7 cellular contexts compared by ENCODE assay signal in genomic region chr21:25733859-25734653, GRCh38. TPM values are rescaled to one million over a fixed set of nuclear protein-coding genes. Genes with fewer than 3 reads are reported as not detected.
A peak's percentile ranks its signal among the peaks of the same experiment; 100 is the strongest.
DNase-seq lines count a peak whose midpoint lies in the region; ATAC-seq and TF ChIP-seq lines count a peak whose summit lies in the region.

No MANE protein-coding gene starts in this region.

- peak; percentile 1 for ATAC-seq in GM21786 (IDR thresholded peaks at IDR 0.05; ENCODE audit: unreplicated experiment)
- ATAC-seq in aorta (ENCODE audit: low FRiP score) = peak; percentile 11

- 3 to 4% methylated on average over 30 of the region's 30 CpGs for WGBS in aorta, 2 donors

- H3K4me3 ChIP-seq in GM12865 (ENCODE audit: low read depth, low read length) = peak overlapping the region; percentile 79
- peak overlapping the region; percentile 84 for H3K4me3 ChIP-seq in MG63
- H3K4me3 ChIP-seq in fibroblast of lung (replicated peaks in 1 of 4; ENCODE audit: control extremely low read depth in 1 of 4, insufficient read depth in 1 of 4, low read depth in 3 of 4, low read length in 4 of 4) = peak overlapping the region; percentile 63 to 99 (median 98)
- H3K4me3 ChIP-seq in aorta (ENCODE audit: low read length in 2 of 2) = peak overlapping the region; percentile 91 to 92

- H3K4me1 ChIP-seq in fibroblast of lung (ENCODE audit: control insufficient read depth, extremely low read depth, insufficient read depth, low read length) (peaks cover 3% of the 10 kb centered on the region), aorta (ENCODE audit: control insufficient read depth in 1 of 2, insufficient read depth in 2 of 2, low read length in 2 of 2) (no peaks in the 10 kb centered on the region)

- no peaks in the 10 kb centered on the region for H3K9me3 Mint-ChIP-seq in nephron progenitor cell

- peak overlapping the region; percentile 99 for H3K4me3 Mint-ChIP-seq in nephron progenitor cell

- H3K9me3 ChIP-seq in MG63 (no peaks in the 10 kb centered on the region), fibroblast of lung (ENCODE audit: control insufficient read depth, insufficient read depth, low read depth, low read length) (no peaks in the 10 kb centered on the region), aorta (ENCODE audit: control insufficient read depth, low read length) (no peaks in the 10 kb centered on the region)

- peaks cover 25% of the 10 kb centered on the region for H3K36me3 Mint-ChIP-seq in nephron progenitor cell (ENCODE audit: low read depth)

- peak overlapping the region; percentile 99 for H3K27ac ChIP-seq in fibroblast of lung (ENCODE audit: insufficient read depth, low read length)
- peak overlapping the region; percentile 15 to 68 for H3K27ac ChIP-seq in aorta (ENCODE audit: low read depth in 1 of 2, low read length in 2 of 2)

- peak; percentile 45 for DNase-seq in GM12865 (ENCODE audit: low read depth)
- DNase-seq in MG63 = peak; percentile 16
- peak; percentile 9 for DNase-seq in activated T-cell treated with anti-CD3 and anti-CD28 coated beads for 4 hours
- DNase-seq in fibroblast of lung (ENCODE audit: low read depth in 2 of 2) = peak; percentile 39 to 48
- peak; percentile 46 for DNase-seq in nephron progenitor cell
- DNase-seq in aorta = peak in 1 of 2 donors; percentile 80

- peaks cover 36% of the 10 kb centered on the region for H3K4me1 Mint-ChIP-seq in nephron progenitor cell

- H4K20me1 ChIP-seq in fibroblast of lung (ENCODE audit: control insufficient read depth, extremely low read depth, insufficient read depth, low read length) = no peaks in the 10 kb centered on the region

- H3K79me2 ChIP-seq in fibroblast of lung (ENCODE audit: control insufficient read depth, insufficient read depth, low read length) = peaks cover 61% of the 10 kb centered on the region

- peak overlapping the region; percentile 100 for H3K27ac Mint-ChIP-seq in nephron progenitor cell

- H3K36me3 ChIP-seq in MG63 (peaks cover 27% of the 10 kb centered on the region), fibroblast of lung (ENCODE audit: control insufficient read depth, insufficient read depth, low read length) (no peaks in the 10 kb centered on the region), aorta (ENCODE audit: control insufficient read depth in 1 of 2, insufficient read depth in 2 of 2, low read length in 1 of 2) (no peaks in the 10 kb centered on the region)

- H2AFZ ChIP-seq in fibroblast of lung (ENCODE audit: low read length) = peak overlapping the region; percentile 48

- no peaks in the 10 kb centered on the region for H3K27me3 ChIP-seq in MG63
- H3K27me3 ChIP-seq in fibroblast of lung (ENCODE audit: control insufficient read depth, insufficient read depth, low read length) = no peaks in the 10 kb centered on the region
- no peaks in the 10 kb centered on the region for H3K27me3 ChIP-seq in aorta (ENCODE audit: control insufficient read depth in 1 of 2, insufficient read depth in 2 of 2, low read length in 1 of 2)

- TF ChIP-seq CTCF in GM12865 (IDR thresholded peaks at IDR 0.05; ENCODE audit: insufficient read depth, low read depth, low read length, missing control alignments) (no peak), fibroblast of lung (conservative IDR thresholded peaks at IDR 0.05 in 1 of 2, IDR thresholded peaks at IDR 0.05 in 1 of 2; ENCODE audit: low read depth in 1 of 2, low read length in 2 of 2) (no peak), nephron progenitor cell (IDR thresholded peaks at IDR 0.05) (no peak)

- peak overlapping the region; percentile 98 for H3K9ac ChIP-seq in fibroblast of lung (ENCODE audit: insufficient read depth, low read length)

- intact Hi-C loops in aorta (cut with DNase I) = loop anchor here in 1 of 2 donors (10.0 kb wide), 1 partner anchor 1101 kb away; no protein-coding TSS in a partner anchor

- peak overlapping the region; percentile 76 for H3K4me2 ChIP-seq in fibroblast of lung (ENCODE audit: extremely low read depth, insufficient read depth, low read length)

- peaks cover 6% of the 10 kb centered on the region for H3K27me3 Mint-ChIP-seq in nephron progenitor cell (ENCODE audit: low read depth, poor library complexity)

RNA-seq across cellular contexts. Expression of gene ATP5PF, which starts 0.6 kb away (rescaled TPM):
- total RNA-seq in MG63 (2014; rRNA removed; shearing (Covaris generic); ENCODE audit: low replicate concordance) = 105 and 153 TPM in 2 replicates
- total RNA-seq in fibroblast of lung (40.3 and 46.6 TPM in 2 replicates), aorta (10 to 100 TPM; 80.5 to 94.5 TPM)
- polyA plus RNA-seq in fibroblast of lung (260 and 285 TPM in 2 replicates), aorta (100 to 1,000 TPM; 259 to 735 TPM)
- polyA plus RNA-seq in fibroblast of lung (2012) = 262 and 271 TPM in 2 replicates
- 4.6 and 5.0 TPM in 2 replicates for polyA minus RNA-seq in fibroblast of lung (ENCODE audit: low replicate concordance)

RNA-seq across cellular contexts. Expression of gene GABPA, which starts 0.7 kb away (rescaled TPM):
- 10.2 and 11.6 TPM in 2 replicates for total RNA-seq in MG63 (2014; rRNA removed; shearing (Covaris generic); ENCODE audit: low replicate concordance)
- 28.6 and 29.5 TPM in 2 replicates for total RNA-seq in fibroblast of lung
- polyA plus RNA-seq in fibroblast of lung = 16.4 and 20.5 TPM in 2 replicates
- polyA plus RNA-seq in fibroblast of lung (2012) = 9.7 and 11.9 TPM in 2 replicates
- 0.74 and 1.8 TPM in 2 replicates for polyA minus RNA-seq in fibroblast of lung (ENCODE audit: low replicate concordance)
- 10 to 100 TPM; 20.3 to 32.8 TPM for total RNA-seq in aorta
- 10 to 100 TPM; 12.1 to 15.3 TPM for polyA plus RNA-seq in aorta
